ENCODE assay signal across 8 cellular contexts in genomic region chrX:52995135-52995973, GRCh38.
A peak's percentile ranks its signal among the peaks of the same experiment; 100 is the strongest.
DNase-seq lines count a peak whose midpoint lies in the region; ATAC-seq lines count a peak whose summit lies in the region.

No MANE protein-coding gene starts in this region.

- peak overlapping the region; percentile 96 to 99 for H3K27ac Mint-ChIP-seq in effector memory CD8-positive, alpha-beta T cell
- H3K27ac Mint-ChIP-seq in memory B cell: peak overlapping the region; percentile 99

- H3K4me1 Mint-ChIP-seq in effector memory CD8-positive, alpha-beta T cell (ENCODE audit: low read depth in 2 of 2): peaks cover 15% of the 10 kb centered on the region in 2 donors
- peaks cover 15% of the 10 kb centered on the region for H3K4me1 Mint-ChIP-seq in memory B cell

- no peaks in the 10 kb centered on the region for H3K9me3 Mint-ChIP-seq in effector memory CD8-positive, alpha-beta T cell
- no peaks in the 10 kb centered on the region for H3K9me3 Mint-ChIP-seq in memory B cell

- H3K36me3 Mint-ChIP-seq in effector memory CD8-positive, alpha-beta T cell (ENCODE audit: insufficient read depth): peaks cover 7% of the 10 kb centered on the region
- H3K36me3 Mint-ChIP-seq in memory B cell: no peaks in the 10 kb centered on the region

- peak; percentile 86 for ATAC-seq in GM19468 (IDR thresholded peaks at IDR 0.05; ENCODE audit: extremely low read depth, unreplicated experiment)
- peak; percentile 95 for ATAC-seq in effector memory CD8-positive, alpha-beta T cell (replicated peaks)
- peak; percentile 95 for ATAC-seq in memory B cell (ENCODE audit: low read depth)

- peak overlapping the region; percentile 89 to 94 for H3K4me3 Mint-ChIP-seq in effector memory CD8-positive, alpha-beta T cell
- H3K4me3 Mint-ChIP-seq in memory B cell: peak overlapping the region; percentile 96

- H3K27me3 Mint-ChIP-seq in effector memory CD8-positive, alpha-beta T cell: no peaks in the 10 kb centered on the region
- no peaks in the 10 kb centered on the region for H3K27me3 Mint-ChIP-seq in memory B cell

- DNase-seq in COLO668 (lab: John Stamatoyannopoulos, UW; ENCODE audit: unreplicated experiment) (peak; percentile 91), HS-5 (ENCODE audit: low read depth) (peak; percentile 84), NK-92 (lab: John Stamatoyannopoulos, UW; ENCODE audit: unreplicated experiment) (peak; percentile 22), memory B cell (ENCODE audit: low spot score in 2 of 2) (peak; percentile 65 to 83)
- peak; percentile 75 to 86 for DNase-seq in activated CD8-positive, alpha-beta memory T cell treated with anti-CD3 and anti-CD28 coated beads for 4 hours (ENCODE audit: low read depth in 2 of 2)
- peak; percentile 85 to 88 (median 85) for DNase-seq in effector memory CD8-positive, alpha-beta T cell
- peak; percentile 75 for DNase-seq in stimulated activated CD8-positive, alpha-beta memory T cell treated with anti-CD3 and anti-CD28 coated beads, Interleukin-12 subunit alpha, Interleukin-12 subunit beta, amount 100 ng/mL, for 24 hours (ENCODE audit: extremely low read depth)

Comparison
In these comparisons a context has a peak if more than half of its experiments do, and no peak if none do; other contexts are left out.
1. Peak in every context shown above with its lines: DNase-seq and ATAC-seq.
2. DNase-seq: peak in every context shown above with its lines; median percentile 91 in COLO668; 85 in effector memory CD8-positive, alpha-beta T cell; 84 in HS-5; 80 in activated CD8-positive, alpha-beta memory T cell treated with anti-CD3 and anti-CD28 coated beads for 4 hours; 75 in stimulated activated CD8-positive, alpha-beta memory T cell treated with anti-CD3 and anti-CD28 coated beads, Interleukin-12 subunit alpha, Interleukin-12 subunit beta, amount 100 ng/mL, for 24 hours; 74 in memory B cell; 22 in NK-92.